11 cellular contexts compared by ENCODE assay signal in genomic region chr2:197674546-197674945, GRCh38. TPM values are rescaled to one million over a fixed set of nuclear protein-coding genes. Genes with fewer than 3 reads are reported as not detected.
DNase-seq lines count a peak whose midpoint lies in the region; ATAC-seq and TF ChIP-seq lines count a peak whose summit lies in the region.
"Had no signal": no experiment of that assay in that cellular context is flagged by ENCODE, and none has a peak within 500 bp of the region (broad histone marks: within the 10 kb centered on the region; RNA-seq: fewer than 3 reads in every experiment).

No MANE protein-coding gene starts in this region.

- no peaks in the 10 kb centered on the region for H3K9me3 ChIP-seq in AG04450 (ENCODE audit: control insufficient read depth, insufficient read depth, low read length)
- peaks cover 0 to 8% (median 0%) of the 10 kb centered on the region in 11 donors for H3K9me3 ChIP-seq in heart right ventricle

- H3K27ac ChIP-seq in AG04450 (ENCODE audit: low read depth, low read length) (no peak overlapping the region), heart right ventricle (peak overlapping the region; percentile 48 to 89 (median 76))
- H3K27ac ChIP-seq: HL-60 had no signal

- H3K4me3 ChIP-seq in AG04450 (ENCODE audit: low read depth, low read length) (peak overlapping the region; percentile 62), astrocyte of the cerebellum (ENCODE audit: low read depth, low read length) (peak overlapping the region; percentile 49), heart right ventricle (peak overlapping the region; percentile 20 to 58 (median 50))

- CTCF ChIA-PET in AG04450 (lab: Charles Lee) = interaction anchor here (3.4 kb wide), 1 partner anchor 33 kb away, joined by 17 read pairs; no protein-coding TSS in a partner anchor

- H3K27me3 ChIP-seq in AG04450 (ENCODE audit: control insufficient read depth, insufficient read depth, low read length) = no peaks in the 10 kb centered on the region
- peaks cover 0 to 3% (median 0%) of the 10 kb centered on the region in 7 donors for H3K27me3 ChIP-seq in heart right ventricle

- WGBS in heart right ventricle, 2 donors = 33 to 36% methylated on average over 3 of the region's 3 CpGs

- no peaks in the 10 kb centered on the region for H3K36me3 ChIP-seq in heart right ventricle

- in situ Hi-C loops in astrocyte of the cerebellum (cut with HindIII; ENCODE audit: low sequenced_read_pairs) = no loop called here

- TF ChIP-seq CTCF in AG04450 (IDR thresholded peaks at IDR 0.05; ENCODE audit: low read depth, low read length) (no peak), astrocyte of the cerebellum (IDR thresholded peaks at IDR 0.05; ENCODE audit: low read depth, low read length, missing control alignments) (no peak), heart right ventricle (IDR thresholded peaks at IDR 0.05) (no peak)

- H3K4me1 ChIP-seq in heart right ventricle = peaks cover 0 to 33% (median 9%) of the 10 kb centered on the region in 9 donors

- POLR2A ChIA-PET in AG04450 (lab: Yijun Ruan, JAX) = interaction anchor here (0.7 kb wide), 3 partner anchors 964 to 1507 kb away, joined by 3 to 5 read pairs (median 4); no protein-coding TSS in a partner anchor

- no peak for DNase-seq in AG04450 (ENCODE audit: low read depth, low spot score)
- DNase-seq in astrocyte of the cerebellum (ENCODE audit: low read depth) = no peak
- DNase-seq in heart right ventricle = no peak
- DNase-seq in pons (ENCODE audit: low spot score) = peak; percentile 92
- DNase-seq in stimulated activated CD4-positive, alpha-beta T cell treated with anti-CD3 and anti-CD28 coated beads, Interleukin-1b, Interleukin-23, amount 100 ng/mL, for 48 hours = no peak
- no peak for DNase-seq in NK-92 (lab: John Stamatoyannopoulos, UW; ENCODE audit: unreplicated experiment)
- DNase-seq: stimulated activated naive CD4-positive, alpha-beta T cell; SW 1271 had no signal

- intact Hi-C loops in heart right ventricle (cut with DNase I) = loop anchor here in 2 of 10 donors (5.0 kb wide), 2 partner anchors 52 to 157 kb away; partner anchors contain the start of gene MOB4 (in 1 of the 2)

- ATAC-seq in heart right ventricle = peak in 6 of 8 donors; percentile 57 to 78 (median 70)
- ATAC-seq in GM18498 (IDR thresholded peaks at IDR 0.05; ENCODE audit: unreplicated experiment) = no peak
- ATAC-seq in GM21529 (IDR thresholded peaks at IDR 0.05; ENCODE audit: unreplicated experiment) = no peak

RNA-seq across cellular contexts. Expression of gene RFTN2, which starts 0.8 kb away (rescaled TPM):
- polyA plus RNA-seq in AG04450 (2011; rRNA removed) (5.2 and 5.7 TPM in 2 replicates), heart right ventricle (1 to 10 TPM; 2.0 TPM)
- 8.0 and 8.6 TPM in 2 replicates for polyA minus RNA-seq in AG04450 (2011; rRNA and poly(A)+ RNA removed)
- total RNA-seq in heart right ventricle = 1 to 10 TPM; 1.2 to 8.4 (median 3.7) TPM

RNA-seq across cellular contexts. Expression of gene MARS2, which starts 30.6 kb away (rescaled TPM):
- polyA plus RNA-seq in AG04450 (2011; rRNA removed) (3.6 and 3.7 TPM in 2 replicates), heart right ventricle (1 to 10 TPM; 1.2 to 5.0 TPM)
- 5.2 and 6.2 TPM in 2 replicates for polyA minus RNA-seq in AG04450 (2011; rRNA and poly(A)+ RNA removed)
- total RNA-seq in heart right ventricle = 10 to 100 TPM in 1 of 10 donors, 1 to 10 TPM in 9; 5.0 to 11.5 (median 7.7) TPM

Comparison
In these comparisons a context has a peak if more than half of its experiments do, and no peak if none do; other contexts are left out.
1. ATAC-seq: peak in heart right ventricle (6 of 8); none in GM18498 (single experiment) and GM21529 (single experiment).
2. Peak in every context shown above with its lines, with median percentiles within 50 percentile points of each other: H3K4me3 ChIP-seq.